ENCODE assay signal across 1 cellular context in genomic region chr6:135183532-135184440, GRCh38.
TF ChIP-seq lines count a peak whose summit lies in the region.

No MANE protein-coding gene starts in this region.

TF ChIP-seq in K562, 482 proteins besides CTCF, POLR2A, EP300 and RAD21 (continued from another document and continues in another):
- TF ChIP-seq CHD7 (IDR thresholded peaks at IDR 0.05; ENCODE audit: low read depth, low read length) (peak; percentile 18), BRF2 (IDR thresholded peaks at IDR 0.05; ENCODE audit: borderline replicate concordance, insufficient read depth, insufficient read length) (no peak), ZNF551 (CRISPR knock-in tag; IDR thresholded peaks at IDR 0.05) (no peak), SOX6 (IDR thresholded peaks at IDR 0.05) (peak; percentile 64), SMARCE1 (IDR thresholded peaks at IDR 0.05) (no peak), RNF2 (IDR thresholded peaks at IDR 0.05) (peak; percentile 60; the same call in 1 of the 2 replicates), THAP12 (CRISPR knock-in tag; IDR thresholded peaks at IDR 0.05) (no peak), KLF1 (tag; IDR thresholded peaks at IDR 0.05) (no peak), BMI1 (IDR thresholded peaks at IDR 0.05; ENCODE audit: low read length) (no peak), ZEB2 (IDR thresholded peaks at IDR 0.05) (peak; percentile 85), SMARCC2 (IDR thresholded peaks at IDR 0.05; ENCODE audit: low read depth) (no peak), MTF1 (CRISPR knock-in tag; IDR thresholded peaks at IDR 0.05; ENCODE audit: borderline replicate concordance) (no peak), PHB (CRISPR knock-in tag; IDR thresholded peaks at IDR 0.05) (no peak), MAFG (tag; conservative IDR thresholded peaks at IDR 0.05) (no peak), NCOA4 (IDR thresholded peaks at IDR 0.05; ENCODE audit: partially characterized antibody) (no peak), TRIM28 (IDR thresholded peaks at IDR 0.05) (peak; percentile 37; the same call in 1 of the 2 replicates), STAT5A (IDR thresholded peaks at IDR 0.05; ENCODE audit: borderline replicate concordance, low read length) (no peak; the same call in 1 of the 2 replicates), MEIS2 (IDR thresholded peaks at IDR 0.05; ENCODE audit: partially characterized antibody) (peak; percentile 21), ETV5 (CRISPR knock-in tag; IDR thresholded peaks at IDR 0.05; ENCODE audit: low read depth) (no peak; the same call in 1 of the 2 replicates), ZNF740 (CRISPR knock-in tag; IDR thresholded peaks at IDR 0.05) (no peak), ZNF740 (tag; IDR thresholded peaks at IDR 0.05) (no peak), POLR2AphosphoS2 (IDR thresholded peaks at IDR 0.05; ENCODE audit: low read length) (no peak), ZBTB49 (CRISPR knock-in tag; IDR thresholded peaks at IDR 0.05; ENCODE audit: borderline replicate concordance) (no peak), ARID3A (IDR thresholded peaks at IDR 0.05; ENCODE audit: borderline replicate concordance, low read depth, low read length) (peak; percentile 66; the same call in 1 of the 2 replicates), ZNF395 (CRISPR knock-in tag; IDR thresholded peaks at IDR 0.05) (no peak), KAT7 (CRISPR knock-in tag; IDR thresholded peaks at IDR 0.05; ENCODE audit: borderline replicate concordance) (peak; percentile 79; the same call in 1 of the 2 replicates), CBFA2T3 (IDR thresholded peaks at IDR 0.05) (no peak), ELK1 (CRISPR knock-in tag; IDR thresholded peaks at IDR 0.05) (no peak), HNRNPUL1 (IDR thresholded peaks at IDR 0.05; ENCODE audit: low read length) (no peak), ZFP91 (CRISPR knock-in tag; IDR thresholded peaks at IDR 0.05) (peak; percentile 45; the same call in 1 of the 2 replicates), MECOM (CRISPR knock-in tag; IDR thresholded peaks at IDR 0.05) (no peak)
